Comparison of ENCODE assay signal across 8 cellular contexts in genomic region chr7:149125189-149125863, GRCh38. TPM values are rescaled to one million over a fixed set of nuclear protein-coding genes. Genes with fewer than 3 reads are reported as not detected.
A peak's percentile ranks its signal among the peaks of the same experiment; 100 is the strongest.
DNase-seq lines count a peak whose midpoint lies in the region; ATAC-seq, FAIRE-seq and TF ChIP-seq lines count a peak whose summit lies in the region.

No MANE protein-coding gene starts in this region.

- TF ChIP-seq CTCF in AG04449 (IDR thresholded peaks at IDR 0.05; ENCODE audit: insufficient read depth, low read length, missing control alignments) (no peak), activated B cell treated with CpG ODN at 0.5 μM for 24 hours (IDR thresholded peaks at IDR 0.05) (no peak), hepatocyte (IDR thresholded peaks at IDR 0.05; ENCODE audit: poor library complexity) (no peak)

- H2AFZ ChIP-seq in hepatocyte: peak overlapping the region; percentile 99

- H3K36me3 Mint-ChIP-seq in activated B cell treated with CpG ODN at 0.5 μM for 24 hours (ENCODE audit: low read depth): peaks cover 14% of the 10 kb centered on the region

- peak overlapping the region; percentile 98 for H3K4me3 Mint-ChIP-seq in activated B cell treated with CpG ODN at 0.5 μM for 24 hours

- 2% methylated on average over 20 of the region's 21 CpGs for WGBS in hepatocyte (ENCODE audit: low lambda C conversion rate, missing lambda C conversion rate)
- WGBS in small intestine, 3 donors: 3 to 5% (median 4%) methylated on average over 21 of the region's 21 CpGs

- no peaks in the 10 kb centered on the region for H3K9me2 ChIP-seq in hepatocyte (replicated peaks; ENCODE audit: insufficient read depth)

- in situ Hi-C loops in HAP-1 (cut with MboI; ENCODE audit: low sequenced_read_pairs): no loop called here

- H3K27ac Mint-ChIP-seq in activated B cell treated with CpG ODN at 0.5 μM for 24 hours: peak overlapping the region; percentile 98

- H3K4me2 ChIP-seq in hepatocyte: peak overlapping the region; percentile 90

- POLR2A ChIA-PET in AG04449 (lab: Yijun Ruan, JAX) (interaction anchor here (0.7 to 2.6 kb wide), 3 partner anchors 22 to 1893 kb away, joined by 3 to 26 read pairs (median 4); partner anchors contain the start of gene ZNF398), activated B cell treated with CpG ODN at 0.5 μM for 24 hours (lab: Charles Lee) (interaction anchor here (0.6 to 2.9 kb wide), 12 partner anchors 22 to 499 kb away, joined by 3 to 66 read pairs (median 6); partner anchors contain the start of genes PDIA4, ZNF282, ZNF398 and ZNF777)

- DNase-seq in AG04449 (ENCODE audit: low read depth, low spot score): no peak
- peak in 1 of 2 experiments; percentile 19 for DNase-seq in HAP-1 (ENCODE audit: low spot score in 2 of 2)
- no peak for DNase-seq in activated B cell treated with CpG ODN at 0.5 μM for 24 hours
- no peak for DNase-seq in hepatocyte (ENCODE audit: low spot score)
- no peak for DNase-seq in small intestine
- DNase-seq in CD1c-positive myeloid dendritic cell (ENCODE audit: extremely low spot score): no peak
- no peak for DNase-seq in H4 (ENCODE audit: low spot score)

- peaks cover 7% of the 10 kb centered on the region; the same call in 1 of the 2 replicates for H3K4me1 ChIP-seq in HAP-1
- H3K4me1 ChIP-seq in hepatocyte (ENCODE audit: insufficient read depth): peaks cover 11% of the 10 kb centered on the region
- H3K4me1 ChIP-seq in small intestine (ENCODE audit: control insufficient read depth in 2 of 2, insufficient read depth in 1 of 2, low read depth in 1 of 2, low read length in 1 of 2): peaks cover 0 to 3% of the 10 kb centered on the region in 2 donors

- peaks cover 44% of the 10 kb centered on the region for H3K79me2 ChIP-seq in hepatocyte

- H3K4me3 ChIP-seq in AG04449 (ENCODE audit: low read depth, low read length): peak overlapping the region; percentile 96
- peak overlapping the region; percentile 90 for H3K4me3 ChIP-seq in HAP-1
- H3K4me3 ChIP-seq in hepatocyte: peak overlapping the region; percentile 100
- H3K4me3 ChIP-seq in small intestine (ENCODE audit: low read depth in 1 of 2, low read length in 2 of 2): peak overlapping the region; percentile 84 to 99

- H3K27ac ChIP-seq in hepatocyte (peak overlapping the region; percentile 100), small intestine (ENCODE audit: low read depth in 1 of 2, low read length in 1 of 2) (peak overlapping the region; percentile 87 to 90)

- CTCF ChIA-PET in AG04449 (lab: Yijun Ruan, JAX): interaction anchor here (0.6 to 4.2 kb wide), 26 partner anchors 8 to 136 kb away, joined by 3 to 42 read pairs (median 5); partner anchors contain the start of genes ZNF282, ZNF398, ZNF783 and ZNF786
- CTCF ChIA-PET in activated B cell treated with CpG ODN at 0.5 μM for 24 hours (lab: Charles Lee): interaction anchor here (0.6 to 2.7 kb wide), 5 partner anchors 22 to 120 kb away, joined by 3 to 27 read pairs (median 5); partner anchors contain the start of genes ZNF282 and ZNF398

- no peak for FAIRE-seq in small intestine (lab: Jason Lieb, UNC)

- peaks cover 21% of the 10 kb centered on the region for H3K4me1 Mint-ChIP-seq in activated B cell treated with CpG ODN at 0.5 μM for 24 hours

- no peaks in the 10 kb centered on the region for H3K27me3 ChIP-seq in HAP-1 (ENCODE audit: low read depth)
- H3K27me3 ChIP-seq in hepatocyte: no peaks in the 10 kb centered on the region
- H3K27me3 ChIP-seq in small intestine (ENCODE audit: control insufficient read depth in 2 of 2, insufficient read depth in 2 of 2, low read length in 2 of 2): no peaks in the 10 kb centered on the region

- no peaks in the 10 kb centered on the region for H4K20me1 ChIP-seq in hepatocyte (ENCODE audit: insufficient read depth, poor library complexity, severe bottlenecking)

- ATAC-seq in activated B cell treated with CpG ODN at 0.5 μM for 24 hours (ENCODE audit: low read depth) (no peak), GM18909 (IDR thresholded peaks at IDR 0.05; ENCODE audit: poor library complexity, unreplicated experiment) (no peak)

- peaks cover 15% of the 10 kb centered on the region for H3K36me3 ChIP-seq in HAP-1 (replicated peaks)
- no peaks in the 10 kb centered on the region for H3K36me3 ChIP-seq in hepatocyte (replicated peaks; ENCODE audit: insufficient read depth, low read depth)
- H3K36me3 ChIP-seq in small intestine (ENCODE audit: control insufficient read depth in 2 of 2, insufficient read depth in 2 of 2, low read length in 2 of 2): no peaks in the 10 kb centered on the region

- no peaks in the 10 kb centered on the region for H3K9me3 Mint-ChIP-seq in activated B cell treated with CpG ODN at 0.5 μM for 24 hours

- H3K27me3 Mint-ChIP-seq in activated B cell treated with CpG ODN at 0.5 μM for 24 hours: no peaks in the 10 kb centered on the region

- intact Hi-C loops in activated B cell treated with CpG ODN at 0.5 μM for 24 hours (cut with micrococcal nuclease): loop anchor here (1.0 to 10.0 kb wide), 3 partner anchors 184 to 589 kb away; partner anchors contain the start of gene ZNF746

- H3K9me3 ChIP-seq in HAP-1 (peaks cover 5% of the 10 kb centered on the region; the same call in 1 of the 2 replicates), hepatocyte (ENCODE audit: low read depth) (no peaks in the 10 kb centered on the region), small intestine (ENCODE audit: control insufficient read depth, low read depth) (no peaks in the 10 kb centered on the region)

RNA-seq across cellular contexts. Expression of gene ZNF425, which starts 0.8 kb away (rescaled TPM):
- total RNA-seq in activated B cell treated with CpG ODN at 0.5 μM for 24 hours (1.4 and 1.9 TPM in 2 replicates), hepatocyte (2.7 and 3.9 TPM in 2 replicates)
- polyA plus RNA-seq in hepatocyte (3.3 and 4.2 TPM in 2 replicates), small intestine (under 1 TPM; 0.45 to 0.98 (median 0.54) TPM)
- total RNA-seq in H4 (2014; rRNA removed; shearing (Covaris generic)): 0.88 and 1.7 TPM in 2 replicates

RNA-seq across cellular contexts. Expression of gene ZNF398, which starts 21.9 kb away (rescaled TPM):
- total RNA-seq in activated B cell treated with CpG ODN at 0.5 μM for 24 hours (15.1 and 17.3 TPM in 2 replicates), hepatocyte (10.7 and 12.5 TPM in 2 replicates)
- polyA plus RNA-seq in hepatocyte (5.1 and 8.1 TPM in 2 replicates), small intestine (1 to 10 TPM; 2.2 to 3.6 (median 2.9) TPM)
- 6.6 and 9.9 TPM in 2 replicates for total RNA-seq in H4 (2014; rRNA removed; shearing (Covaris generic))

RNA-seq across cellular contexts. Expression of gene ZNF786, which starts 34.8 kb away (rescaled TPM):
- 9.2 and 11.0 TPM in 2 replicates for total RNA-seq in activated B cell treated with CpG ODN at 0.5 μM for 24 hours
- 5.1 and 5.7 TPM in 2 replicates for total RNA-seq in hepatocyte
- polyA plus RNA-seq in hepatocyte: 4.9 and 6.9 TPM in 2 replicates
- 1 to 10 TPM; 2.5 to 3.7 (median 2.7) TPM for polyA plus RNA-seq in small intestine
- 1.4 and 3.0 TPM in 2 replicates for total RNA-seq in H4 (2014; rRNA removed; shearing (Covaris generic))
